ENCODE assay signal across 13 cellular contexts in genomic region chr16:57781741-57782606, GRCh38. TPM values are rescaled to one million over a fixed set of nuclear protein-coding genes. Genes with fewer than 3 reads are reported as not detected.
DNase-seq lines count a peak whose midpoint lies in the region; ATAC-seq, FAIRE-seq and TF ChIP-seq lines count a peak whose summit lies in the region.
"Had no signal": no experiment of that assay in that cellular context is flagged by ENCODE, and none has a peak within 500 bp of the region (broad histone marks: within the 10 kb centered on the region; RNA-seq: fewer than 3 reads in every experiment).

No MANE protein-coding gene starts in this region.

- TF ChIP-seq POLR2A in K562 (conservative IDR thresholded peaks at IDR 0.05) (no peak), thyroid gland (IDR thresholded peaks at IDR 0.05) (no peak)

- H3K9me1 ChIP-seq in K562 (ENCODE audit: control insufficient read depth, insufficient read depth, low read length), result no peaks in the 10 kb centered on the region

- CTCF ChIA-PET in K562 (lab: Yijun Ruan, JAX; ENCODE audit: low intra/inter-chr PET ratio), result no interaction called here

- no peak for TF ChIP-seq CTCF in K562 (IDR thresholded peaks at IDR 0.05 in 2 of 3, conservative IDR thresholded peaks at IDR 0.05 in 1 of 3; ENCODE audit: insufficient read depth in 2 of 3, low read depth in 1 of 3, low read length in 3 of 3)
- no peak for TF ChIP-seq CTCF in thyroid gland (IDR thresholded peaks at IDR 0.05)

- ATAC-seq in K562 (no peak), HG03439 (IDR thresholded peaks at IDR 0.05; ENCODE audit: unreplicated experiment) (no peak)
- ATAC-seq: right cardiac atrium had no signal

- H3K4me1 ChIP-seq in K562 (replicated peaks in 1 of 2; ENCODE audit: control insufficient read depth in 2 of 2, insufficient read depth in 2 of 2, low read length in 2 of 2) (peaks cover 0 to 6% of the 10 kb centered on the region in 2 experiments; a peak in 1 of 5 replicates), thyroid gland (peaks cover 11 to 26% of the 10 kb centered on the region in 2 donors)

- peak; percentile 46 for FAIRE-seq in HTR-8/SVneo (lab: Jason Lieb, UNC)
- no peak for FAIRE-seq in K562 (lab: Jason Lieb, UNC)

- H3K4me3 ChIP-seq in K562, result no peak overlapping the region
- H3K4me3 ChIP-seq in thyroid gland (replicated peaks in 1 of 3), result no peak overlapping the region

- no peak overlapping the region for H2AFZ ChIP-seq in K562 (ENCODE audit: low read depth, low read length)

- no peaks in the 10 kb centered on the region for H3K79me2 ChIP-seq in K562 (ENCODE audit: control insufficient read depth, insufficient read depth, low read length)

- POLR2A ChIA-PET in K562 (lab: Yijun Ruan, JAX), result interaction anchor here (0.6 kb wide), 1 partner anchor 19 kb away, joined by 3 read pairs; no protein-coding TSS in a partner anchor

- H3K27ac ChIP-seq in K562 (ENCODE audit: extremely low read depth, low read depth, low read length), result no peak overlapping the region
- H3K27ac ChIP-seq in thyroid gland, result peak overlapping the region in 2 of 3 donors; percentile 63 to 67

- no peaks in the 10 kb centered on the region for H3K27me3 ChIP-seq in K562 (ENCODE audit: control insufficient read depth in 2 of 2, insufficient read depth in 2 of 2, low read length in 2 of 2)
- H3K27me3 ChIP-seq in thyroid gland, result no peaks in the 10 kb centered on the region

- peaks cover 48% of the 10 kb centered on the region; the same call in 2 of the 3 replicates for H3K36me3 ChIP-seq in K562 (ENCODE audit: control insufficient read depth, insufficient read depth, low read length)
- H3K36me3 ChIP-seq in thyroid gland, result peaks cover 11 to 16% of the 10 kb centered on the region in 2 donors

- WGBS in K562 (ENCODE audit: insufficient coverage, low coverage, missing lambda C conversion rate), result 86% methylated on average over 10 of the region's 10 CpGs
- 93 to 95% methylated on average over 10 of the region's 10 CpGs for WGBS in thyroid gland, 2 donors

- H3K9me3 ChIP-seq in K562 (replicated peaks; ENCODE audit: control insufficient read depth, insufficient read depth, low read depth, low read length) (no peaks in the 10 kb centered on the region), thyroid gland (no peaks in the 10 kb centered on the region)

- intact Hi-C loops in K562 (cut with micrococcal nuclease), result no loop called here
- intact Hi-C loops in thyroid gland (cut with DNase I), result no loop called here

- H3K4me2 ChIP-seq in K562 (ENCODE audit: insufficient read depth, low read length), result no peak overlapping the region

- TF ChIP-seq EP300 in K562 (IDR thresholded peaks at IDR 0.05; ENCODE audit: low read length), result no peak

- BruUV-seq in K562 (replicated peaks; lab: Mats Ljungman, UMichigan), result no TSS peak

- H4K20me1 ChIP-seq in K562 (replicated peaks; ENCODE audit: control insufficient read depth, insufficient read depth, low read length), result no peaks in the 10 kb centered on the region

- in situ Hi-C loops in K562 (cut with MboI), result no loop called here

- no peak for DNase-seq in HTR-8/SVneo (ENCODE audit: insufficient read length, low spot score)
- no peak for DNase-seq in K562 (ENCODE audit: extremely low read depth in 1 of 4, low spot score in 3 of 4)
- DNase-seq in iris pigment epithelial cell (ENCODE audit: low read depth), result peak; percentile 45
- no peak for DNase-seq in thyroid gland
- no peak for DNase-seq in HT-29 (ENCODE audit: low spot score)
- DNase-seq in NOMO-1 (lab: John Stamatoyannopoulos, UW; ENCODE audit: unreplicated experiment in 2 of 2), result no peak
- DNase-seq: activated CD4-positive, alpha-beta T cell treated with anti-CD3 and anti-CD28 coated beads, Interleukin-2, amount 10 ng/mL, durations not matched to agents 24 days and 14 days; immature natural killer cell; KBM-7; NCI-H2081 treated with DMSO at 0.1 percent for 48 hours had no signal

- TF ChIP-seq RAD21 in K562 (CRISPR knock-in tag; conservative IDR thresholded peaks at IDR 0.05 in 1 of 2, IDR thresholded peaks at IDR 0.05 in 1 of 2), result no peak

- H3K9ac ChIP-seq in K562 (ENCODE audit: insufficient read depth in 1 of 2, low read depth in 2 of 2, low read length in 2 of 2), result no peak overlapping the region

TF ChIP-seq in K562, 482 proteins besides CTCF, POLR2A, EP300 and RAD21:
- TF ChIP-seq RBM25 (IDR thresholded peaks at IDR 0.05; ENCODE audit: low read depth, low read length, severe bottlenecking), result peak; percentile 43
- TF ChIP-seq, protein P1, sequence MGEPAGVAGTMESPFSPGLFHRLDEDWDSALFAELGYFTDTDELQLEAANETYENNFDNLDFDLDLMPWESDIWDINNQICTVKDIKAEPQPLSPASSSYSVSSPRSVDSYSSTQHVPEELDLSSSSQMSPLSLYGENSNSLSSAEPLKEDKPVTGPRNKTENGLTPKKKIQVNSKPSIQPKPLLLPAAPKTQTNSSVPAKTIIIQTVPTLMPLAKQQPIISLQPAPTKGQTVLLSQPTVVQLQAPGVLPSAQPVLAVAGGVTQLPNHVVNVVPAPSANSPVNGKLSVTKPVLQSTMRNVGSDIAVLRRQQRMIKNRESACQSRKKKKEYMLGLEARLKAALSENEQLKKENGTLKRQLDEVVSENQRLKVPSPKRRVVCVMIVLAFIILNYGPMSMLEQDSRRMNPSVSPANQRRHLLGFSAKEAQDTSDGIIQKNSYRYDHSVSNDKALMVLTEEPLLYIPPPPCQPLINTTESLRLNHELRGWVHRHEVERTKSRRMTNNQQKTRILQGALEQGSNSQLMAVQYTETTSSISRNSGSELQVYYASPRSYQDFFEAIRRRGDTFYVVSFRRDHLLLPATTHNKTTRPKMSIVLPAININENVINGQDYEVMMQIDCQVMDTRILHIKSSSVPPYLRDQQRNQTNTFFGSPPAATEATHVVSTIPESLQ (CRISPR knock-in tag; IDR thresholded peaks at IDR 0.05), result no peak
TF ChIP-seq in K562: peak in this region for 1.

RNA-seq across cellular contexts. Expression of gene KIFC3, which starts 20.3 kb away (rescaled TPM):
- 164 and 411 TPM in 2 replicates for total RNA-seq in K562 (2011; cell fraction: chromatin; rRNA removed; ENCODE audit: low replicate concordance)
- 182 and 194 TPM in 2 replicates for total RNA-seq in K562 (2011; cell fraction: nucleolus; rRNA removed)
- total RNA-seq in K562 (2011; cell fraction: nucleoplasm; rRNA removed), result 159 and 191 TPM in 2 replicates
- total RNA-seq in K562 (2014; rRNA removed) (103 and 106 TPM in 2 replicates), K562 (2014; rRNA removed; fragmentation: Illumina TruSeq; extraction: Trizol) (19.0 and 22.9 TPM in 2 replicates), K562 (2015; rRNA removed; fragmentation: Illumina TruSeq; extraction: Trizol) (26.2 and 28.4 TPM in 2 replicates), K562 (2021) (94.5 and 105 TPM in 2 replicates), thyroid gland (100 to 1,000 TPM in 3 of 4 donors, 10 to 100 TPM in 1; 88.8 to 153 (median 132) TPM)
- polyA plus RNA-seq in K562 (2011; rRNA removed) (53.3 and 63.5 TPM in 2 replicates), K562 (2014; fragmentation: Illumina TruSeq; extraction: Trizol) (20.2 and 47.1 TPM in 2 replicates), K562 (2014; fragmentation: Nextera tagmentation; extraction: Ambion mirVana) (under 1 TPM; 0.23 to 0.96 TPM), K562 (2014; rRNA removed) (78.1 and 80.3 TPM in 2 replicates)
- 55.1 and 112 TPM in 2 replicates for polyA plus RNA-seq in K562 (2011; cell fraction: cytosol; rRNA removed)
- polyA plus RNA-seq in K562 (2011; cell fraction: nucleus; rRNA removed), result 117 and 212 TPM in 2 replicates
- polyA plus RNA-seq in K562 (2012), result 52.0 and 117 TPM in 2 replicates
- 30.1 and 42.3 TPM in 2 replicates for polyA minus RNA-seq in K562 (2011; rRNA and poly(A)+ RNA removed)
- polyA minus RNA-seq in K562 (2011; cell fraction: cytosol; rRNA and poly(A)+ RNA removed), result 44.9 and 52.3 TPM in 2 replicates
- polyA minus RNA-seq in K562 (2011; cell fraction: nucleus; rRNA and poly(A)+ RNA removed), result 83.2 and 86.6 TPM in 2 replicates
- 37.8 and 43.4 TPM in 2 replicates for total RNA-seq in HT-29 (2014; rRNA removed; shearing (Covaris generic))
- total RNA-seq: T-helper 1 cell treated with Interleukin-12 subunit alpha and Interleukin-12 subunit beta and Interleukin-4 antibody, amounts not matched to agents 30 ng/mL and 1 ng/mL, for 36 hours had no signal

RNA-seq across cellular contexts. Expression of gene KATNB1, which starts 46.4 kb away (rescaled TPM):
- 32.2 and 108 TPM in 2 replicates for total RNA-seq in K562 (2011; cell fraction: chromatin; rRNA removed; ENCODE audit: low replicate concordance)
- total RNA-seq in K562 (2011; cell fraction: nucleolus; rRNA removed), result 85.9 and 107 TPM in 2 replicates
- 35.6 and 47.7 TPM in 2 replicates for total RNA-seq in K562 (2011; cell fraction: nucleoplasm; rRNA removed)
- total RNA-seq in K562 (2014; rRNA removed), result 41.7 and 49.9 TPM in 2 replicates
- total RNA-seq in K562 (2014; rRNA removed; fragmentation: Illumina TruSeq; extraction: Trizol), result 11.0 and 12.4 TPM in 2 replicates
- total RNA-seq in K562 (2015; rRNA removed; fragmentation: Illumina TruSeq; extraction: Trizol), result 16.2 and 19.2 TPM in 2 replicates
- total RNA-seq in K562 (2021), result 50.2 and 52.6 TPM in 2 replicates
- polyA plus RNA-seq in K562 (2011; rRNA removed), result 21.9 and 35.8 TPM in 2 replicates
- 23.3 and 42.8 TPM in 2 replicates for polyA plus RNA-seq in K562 (2011; cell fraction: cytosol; rRNA removed)
- 157 and 196 TPM in 2 replicates for polyA plus RNA-seq in K562 (2011; cell fraction: nucleus; rRNA removed)
- polyA plus RNA-seq in K562 (2012), result 32.5 and 46.3 TPM in 2 replicates
- 34.2 and 55.7 TPM in 2 replicates for polyA plus RNA-seq in K562 (2014; fragmentation: Illumina TruSeq; extraction: Trizol)
- 1 to 10 TPM; 1.2 to 2.6 TPM for polyA plus RNA-seq in K562 (2014; fragmentation: Nextera tagmentation; extraction: Ambion mirVana)
- 39.6 and 48.0 TPM in 2 replicates for polyA plus RNA-seq in K562 (2014; rRNA removed)
- 9.4 and 10.4 TPM in 2 replicates for polyA minus RNA-seq in K562 (2011; rRNA and poly(A)+ RNA removed)
- polyA minus RNA-seq in K562 (2011; cell fraction: cytosol; rRNA and poly(A)+ RNA removed), result 17.7 and 29.2 TPM in 2 replicates
- polyA minus RNA-seq in K562 (2011; cell fraction: nucleus; rRNA and poly(A)+ RNA removed), result 35.1 and 38.8 TPM in 2 replicates
- total RNA-seq in thyroid gland, result 10 to 100 TPM; 11.4 to 27.6 (median 26.1) TPM
- total RNA-seq in HT-29 (2014; rRNA removed; shearing (Covaris generic)), result 80.2 and 92.7 TPM in 2 replicates
